Comparison of ENCODE assay signal across 31 cellular contexts in the genomic region with DNA sequence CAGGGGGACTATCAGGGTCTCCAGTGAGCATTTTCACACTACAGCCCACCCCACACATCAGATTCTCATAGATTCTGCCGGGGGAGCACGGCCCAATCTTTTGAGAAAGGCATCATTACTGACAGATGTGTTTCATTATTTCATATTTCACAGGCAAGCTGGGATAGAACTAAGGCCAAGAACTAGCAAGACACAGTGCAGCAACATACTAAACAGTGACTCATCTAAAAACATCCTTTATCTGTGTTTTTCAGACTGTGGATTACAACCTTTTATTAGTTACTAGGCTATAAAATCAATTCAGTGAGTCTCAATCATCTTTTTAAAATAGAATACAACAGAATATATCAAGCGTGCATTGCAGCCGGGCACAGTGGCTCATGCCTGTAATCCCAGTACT.
"Had no signal": no experiment of that assay in that cellular context is flagged by ENCODE, and none has a peak within 500 bp of the region (broad histone marks: within the 10 kb centered on the region; RNA-seq: fewer than 3 reads in every experiment).

No MANE protein-coding gene starts in this region.

- H3K4me2 ChIP-seq: hepatocyte, smooth muscle cell had no signal

- H3K9me3 Mint-ChIP-seq: activated CD4-positive, alpha-beta memory T cell treated with anti-CD3 and anti-CD28 coated beads, Interleukin-2, amount 10 ng/mL, durations not matched to agents 7 days and 5 days; activated T-cell treated with anti-CD3 and anti-CD28 coated beads, Interleukin-2, amount 50 U/mL, for 24 hours; dendritic cell treated with granulocyte-macrophage colony-stimulating factor and Interleukin-4, amounts not matched to agents 40 ng/mL and 50 ng/mL, for 4 days; mesothelial cell of epicardium; naive B cell; nephron progenitor cell; WTC11 had no signal

- H3K4me1 Mint-ChIP-seq: activated CD4-positive, alpha-beta memory T cell treated with anti-CD3 and anti-CD28 coated beads, Interleukin-2, amount 10 ng/mL, durations not matched to agents 7 days and 5 days; activated CD4-positive, alpha-beta T cell treated with anti-CD3 and anti-CD28 coated beads, Interleukin-2, amount 10 ng/mL, durations not matched to agents 7 days and 5 days; mesothelial cell of epicardium; nephron progenitor cell; WTC11 had no signal

- H3K36me3 ChIP-seq: neutrophil had no signal

- H3K4me3 Mint-ChIP-seq: activated CD4-positive, alpha-beta memory T cell treated with anti-CD3 and anti-CD28 coated beads, Interleukin-2, amount 10 ng/mL, durations not matched to agents 7 days and 5 days; activated CD4-positive, alpha-beta T cell treated with anti-CD3 and anti-CD28 coated beads, Interleukin-2, amount 10 ng/mL, durations not matched to agents 7 days and 5 days; activated T-cell treated with anti-CD3 and anti-CD28 coated beads, Interleukin-2, amount 50 U/mL, for 24 hours; dendritic cell treated with granulocyte-macrophage colony-stimulating factor and Interleukin-4, amounts not matched to agents 40 ng/mL and 50 ng/mL, for 4 days; mesothelial cell of epicardium; naive B cell; nephron progenitor cell; stimulated activated naive B cell treated with anti-CD40 and anti-IgM and Interleukin-4, amounts not matched to agents 10 μg/mL and 1 μg/mL and 100 μg/mL, for 72 hours; WTC11 had no signal

- ATAC-seq: gastrocnemius medialis; left colon; pancreas; psoas muscle; stimulated activated naive B cell treated with anti-CD40 and anti-IgM and Interleukin-4, amounts not matched to agents 10 μg/mL and 1 μg/mL and 100 μg/mL, for 72 hours; upper lobe of right lung; WTC11 had no signal

- H2AFZ ChIP-seq: hepatocyte had no signal

- H3K27ac Mint-ChIP-seq: activated CD4-positive, alpha-beta memory T cell treated with anti-CD3 and anti-CD28 coated beads, Interleukin-2, amount 10 ng/mL, durations not matched to agents 7 days and 5 days; activated CD4-positive, alpha-beta T cell treated with anti-CD3 and anti-CD28 coated beads, Interleukin-2, amount 10 ng/mL, durations not matched to agents 7 days and 5 days; activated T-cell treated with anti-CD3 and anti-CD28 coated beads, Interleukin-2, amount 50 U/mL, for 24 hours; dendritic cell treated with granulocyte-macrophage colony-stimulating factor and Interleukin-4, amounts not matched to agents 40 ng/mL and 50 ng/mL, for 4 days; mesothelial cell of epicardium; naive B cell; nephron progenitor cell; stimulated activated naive B cell treated with anti-CD40 and anti-IgM and Interleukin-4, amounts not matched to agents 10 μg/mL and 1 μg/mL and 100 μg/mL, for 72 hours; WTC11 had no signal

- DNase-seq: activated CD4-positive, alpha-beta memory T cell treated with anti-CD3 and anti-CD28 coated beads, Interleukin-2, amount 10 ng/mL, durations not matched to agents 7 days and 5 days; activated CD4-positive, alpha-beta T cell treated with anti-CD3 and anti-CD28 coated beads for 1 hour; activated CD4-positive, alpha-beta T cell treated with anti-CD3 and anti-CD28 coated beads, Interleukin-2, amount 10 ng/mL, durations not matched to agents 7 days and 5 days; activated CD8-positive, alpha-beta memory T cell treated with anti-CD3 and anti-CD28 coated beads, Interleukin-2, amount 50 U/mL, for 48 hours; activated gamma-delta T cell treated with Interleukin-2 at 50 U/mL for 16 hours; activated naive CD4-positive, alpha-beta T cell treated with anti-CD3 and anti-CD28 coated beads, Interleukin-2, amount 50 U/mL, for 16 hours; activated T-cell treated with anti-CD3 and anti-CD28 coated beads, Interleukin-2, amount 50 U/mL, for 24 hours; amygdala; central memory CD4-positive, alpha-beta T cell; esophagus squamous epithelium; gastrocnemius medialis; left colon; mammary epithelial cell; naive B cell; nephron progenitor cell; pancreas; psoas muscle; sigmoid colon; stimulated activated CD4-positive, alpha-beta T cell treated with anti-CD3 and anti-CD28 coated beads, Interleukin-1b, Interleukin-23, amount 100 ng/mL, for 48 hours; stimulated activated CD4-positive, alpha-beta T cell treated with anti-CD3 and anti-CD28 coated beads, Interleukin-4, amount 100 ng/mL, for 4 hours; stimulated activated naive B cell treated with anti-CD40 and anti-IgM and Interleukin-4, amounts not matched to agents 10 μg/mL and 1 μg/mL and 100 μg/mL, for 72 hours; stomach; T-helper 2 cell; tibial artery; upper lobe of right lung had no signal

- H3K79me2 ChIP-seq: hepatocyte had no signal

- H3K27me3 ChIP-seq: esophagus squamous epithelium, gastrocnemius medialis, hepatocyte, neutrophil, pancreas, sigmoid colon, stomach, tibial artery, upper lobe of right lung had no signal

- H3K27me3 Mint-ChIP-seq: activated CD4-positive, alpha-beta memory T cell treated with anti-CD3 and anti-CD28 coated beads, Interleukin-2, amount 10 ng/mL, durations not matched to agents 7 days and 5 days; activated CD4-positive, alpha-beta T cell treated with anti-CD3 and anti-CD28 coated beads, Interleukin-2, amount 10 ng/mL, durations not matched to agents 7 days and 5 days; activated T-cell treated with anti-CD3 and anti-CD28 coated beads, Interleukin-2, amount 50 U/mL, for 24 hours; dendritic cell treated with granulocyte-macrophage colony-stimulating factor and Interleukin-4, amounts not matched to agents 40 ng/mL and 50 ng/mL, for 4 days; naive B cell; stimulated activated naive B cell treated with anti-CD40 and anti-IgM and Interleukin-4, amounts not matched to agents 10 μg/mL and 1 μg/mL and 100 μg/mL, for 72 hours had no signal

- H3K4me1 ChIP-seq: esophagus squamous epithelium, gastrocnemius medialis, pancreas, psoas muscle, sigmoid colon, stomach, tibial artery, upper lobe of right lung had no signal

- H3K4me3 ChIP-seq: esophagus squamous epithelium, gastrocnemius medialis, hepatocyte, pancreas, psoas muscle, sigmoid colon, smooth muscle cell, stomach, tibial artery, upper lobe of right lung had no signal

- H3K9me3 ChIP-seq: esophagus squamous epithelium, gastrocnemius medialis, neutrophil, pancreas, psoas muscle, sigmoid colon, stomach, tibial artery, upper lobe of right lung had no signal

- H3K36me3 Mint-ChIP-seq: WTC11 had no signal

- H3K27ac ChIP-seq: esophagus squamous epithelium, gastrocnemius medialis, hepatocyte, neutrophil, pancreas, psoas muscle, sigmoid colon, stomach, tibial artery, upper lobe of right lung had no signal
